ENCODE assay signal across 19 cellular contexts in the genomic region with DNA sequence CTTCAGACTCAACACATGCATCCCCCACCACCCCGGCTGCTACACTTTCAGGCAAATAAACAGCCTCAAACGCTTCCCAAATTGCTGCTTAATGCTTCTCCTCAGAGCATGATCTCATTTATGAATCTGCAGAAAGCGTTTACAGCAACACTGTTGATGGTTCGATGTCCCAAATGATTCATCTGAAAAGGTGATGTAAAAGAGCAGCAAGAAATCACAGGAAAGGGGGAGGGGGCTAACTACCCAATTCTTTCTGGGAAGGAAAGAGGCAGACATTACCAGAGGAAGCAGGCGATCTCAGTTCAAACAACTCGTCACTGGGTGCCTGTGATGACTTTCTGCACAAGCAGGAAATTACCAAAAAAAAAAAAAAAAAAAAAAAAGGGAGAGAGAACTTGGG.
DNase-seq lines count a peak whose midpoint lies in the region; ATAC-seq and TF ChIP-seq lines count a peak whose summit lies in the region.
"Had no signal": no experiment of that assay in that cellular context is flagged by ENCODE, and none has a peak within 500 bp of the region (broad histone marks: within the 10 kb centered on the region; RNA-seq: fewer than 3 reads in every experiment).

No MANE protein-coding gene starts in this region.

- ATAC-seq in GM19035 (IDR thresholded peaks at IDR 0.05; ENCODE audit: unreplicated experiment): no peak
- ATAC-seq: HepG2, Right ventricle myocardium inferior, SK-N-SH treated with all-trans-retinoic acid at 6 μM for 48 hours had no signal

- no peak overlapping the region for H3K4me3 ChIP-seq in skeletal muscle cell (ENCODE audit: low read depth, low read length)
- no peak overlapping the region for H3K4me3 ChIP-seq in testis
- H3K4me3 ChIP-seq: PC-9 had no signal

- TF ChIP-seq POLR2A in testis (IDR thresholded peaks at IDR 0.05): no peak

- intact Hi-C loops in testis (cut with DNase I; ENCODE audit: low total_unique reads): no loop called here

- H3K27ac ChIP-seq in epithelial cell of prostate (peak overlapping the region; percentile 26), testis (no peak overlapping the region)
- H3K27ac ChIP-seq: PC-9 had no signal

- WGBS in testis, 2 donors: 76 to 85% methylated on average over 6 of the region's 6 CpGs

- no peaks in the 10 kb centered on the region for H3K36me3 ChIP-seq in testis (ENCODE audit: low read depth, missing control alignments)

- H3K4me1 ChIP-seq in testis: no peaks in the 10 kb centered on the region

- TF ChIP-seq CTCF in testis (IDR thresholded peaks at IDR 0.05): no peak

- no peaks in the 10 kb centered on the region for H3K9me3 ChIP-seq in testis

- peak; percentile 24 for DNase-seq in GM03348 (ENCODE audit: low spot score)
- peak; percentile 42 for DNase-seq in NCI-H69 (lab: John Stamatoyannopoulos, UW)
- no peak for DNase-seq in epithelial cell of prostate (ENCODE audit: low read depth, low spot score)
- DNase-seq in skeletal muscle cell (ENCODE audit: low read depth): peak; percentile 54
- DNase-seq in activated CD4-positive, alpha-beta T cell treated with anti-CD3 and anti-CD28 coated beads, Interleukin-2, amount 50 U/mL, for 1 hour: no peak
- DNase-seq in testis: no peak
- DNase-seq: CD4-positive, CD25-positive, alpha-beta regulatory T cell; DMS53; GOT3; Kasumi-1; MV-4-11; NCI-H1436 treated with DMSO at 0.1 percent for 48 hours; NCI-H2081 treated with DMSO at 0.1 percent for 48 hours; NCI-H345; PC-9 had no signal

- H3K27me3 ChIP-seq in testis: no peaks in the 10 kb centered on the region

Comparison
In these comparisons a context has a peak if more than half of its experiments do, and no peak if none do; other contexts are left out.
1. DNase-seq: peak in GM03348 (single experiment), NCI-H69 (single experiment) and skeletal muscle cell (single experiment); none in epithelial cell of prostate (single experiment), activated CD4-positive, alpha-beta T cell treated with anti-CD3 and anti-CD28 coated beads, Interleukin-2, amount 50 U/mL, for 1 hour (single experiment) and testis (single experiment).